Comparison of ENCODE assay signal across 21 cellular contexts in genomic region chrX:39499996-39500395, GRCh38.
A peak's percentile ranks its signal among the peaks of the same experiment; 100 is the strongest.
DNase-seq lines count a peak whose midpoint lies in the region; ATAC-seq, FAIRE-seq and TF ChIP-seq lines count a peak whose summit lies in the region.
"Had no signal": no experiment of that assay in that cellular context is flagged by ENCODE, and none has a peak within 500 bp of the region (broad histone marks: within the 10 kb centered on the region; RNA-seq: fewer than 3 reads in every experiment).

No MANE protein-coding gene starts in this region.

- no peaks in the 10 kb centered on the region for H3K27me3 ChIP-seq in bronchial epithelial cell (ENCODE audit: control insufficient read depth, insufficient read depth, low read length)

- ATAC-seq in Right ventricle myocardium superior (ENCODE audit: poor library complexity) = no peak
- ATAC-seq: A549, Right ventricle myocardium inferior had no signal

- DNase-seq in AG08395 (ENCODE audit: low spot score) (peak; percentile 49), EL (peak; percentile 0), bronchial epithelial cell (ENCODE audit: low read depth) (peak; percentile 9), kidney tubule cell (ENCODE audit: low spot score) (peak; percentile 29), GF-D8 (lab: John Stamatoyannopoulos, UW) (no peak), Right ventricle myocardium superior (no peak), NCI-H1092 (lab: John Stamatoyannopoulos, UW) (no peak), posterior cingulate gyrus (no peak)
- DNase-seq: AML-193, COR-L47, DMS153, HCEC 1CT, KG1, NCI-H1092 treated with DMSO at 0.1 percent for 48 hours, NCI-H2081 treated with DMSO at 0.1 percent for 48 hours, NCI-H510A treated with DMSO at 0.1 percent for 48 hours, NCI-H82, PC-9 had no signal

- no peak for TF ChIP-seq CTCF in bronchial epithelial cell (IDR thresholded peaks at IDR 0.05; ENCODE audit: insufficient read depth, low read length, severe bottlenecking)

- FAIRE-seq in bronchial epithelial cell (lab: Jason Lieb, UNC) = no peak
- FAIRE-seq: A549 had no signal

- no peaks in the 10 kb centered on the region for H3K36me3 ChIP-seq in bronchial epithelial cell (ENCODE audit: control insufficient read depth, insufficient read depth, low read length)

- intact Hi-C loops in Right ventricle myocardium superior (cut with DNase I) = no loop called here
- intact Hi-C loops in posterior cingulate gyrus (cut with DNase I) = no loop called here

- H3K4me3 ChIP-seq in bronchial epithelial cell (ENCODE audit: low read depth, low read length) = no peak overlapping the region
- H3K4me3 ChIP-seq: A549, PC-9, SK-N-MC had no signal

Comparison
In these comparisons a context has a peak if more than half of its experiments do, and no peak if none do; other contexts are left out.
1. DNase-seq: peak in AG08395 (single experiment), EL (single experiment), bronchial epithelial cell (single experiment) and kidney tubule cell (single experiment); none in GF-D8 (single experiment), Right ventricle myocardium superior (single experiment), NCI-H1092 (single experiment) and posterior cingulate gyrus (0 of 10).